In genomic region chr17:31371511-31372097, GRCh38 we compare ENCODE assay signal across 1 cellular context.
TF ChIP-seq lines count a peak whose summit lies in the region.

No MANE protein-coding gene starts in this region.

TF ChIP-seq in K562, 482 proteins besides CTCF, POLR2A, EP300 and RAD21:
- TF ChIP-seq HDAC1 (IDR thresholded peaks at IDR 0.05): no peak
- TF ChIP-seq KDM1A (IDR thresholded peaks at IDR 0.05): peak; percentile 69 to 79
- TF ChIP-seq PML (IDR thresholded peaks at IDR 0.05; ENCODE audit: low read length): no peak
- TF ChIP-seq BHLHE40 (IDR thresholded peaks at IDR 0.05; ENCODE audit: low read length): peak; percentile 62
- TF ChIP-seq, protein P1, sequence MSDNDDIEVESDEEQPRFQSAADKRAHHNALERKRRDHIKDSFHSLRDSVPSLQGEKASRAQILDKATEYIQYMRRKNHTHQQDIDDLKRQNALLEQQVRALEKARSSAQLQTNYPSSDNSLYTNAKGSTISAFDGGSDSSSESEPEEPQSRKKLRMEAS (CRISPR knock-in tag; IDR thresholded peaks at IDR 0.05): 0 out of 2 replicates have a peak, but pooled peaks have one; percentile 20
- peak in 1 of 2 experiments; percentile 57; a peak in 1 of 4 replicates for TF ChIP-seq SIN3A (IDR thresholded peaks at IDR 0.05; ENCODE audit: borderline replicate concordance in 2 of 2, control insufficient read depth in 1 of 2, low read depth in 2 of 2, low read length in 2 of 2)
- peak; percentile 77 to 80 for TF ChIP-seq MNT (conservative IDR thresholded peaks at IDR 0.05)
- TF ChIP-seq MYC (IDR thresholded peaks at IDR 0.05; ENCODE audit: low read depth, low read length): peak; percentile 59
- no peak for TF ChIP-seq MYC (CRISPR knock-in tag; IDR thresholded peaks at IDR 0.05; ENCODE audit: borderline replicate concordance, low read depth)
- TF ChIP-seq EP400 (IDR thresholded peaks at IDR 0.05): peak; percentile 29; the same call in 1 of the 2 replicates
- TF ChIP-seq ZNF551 (CRISPR knock-in tag; IDR thresholded peaks at IDR 0.05): no peak
- TF ChIP-seq, protein P2, sequence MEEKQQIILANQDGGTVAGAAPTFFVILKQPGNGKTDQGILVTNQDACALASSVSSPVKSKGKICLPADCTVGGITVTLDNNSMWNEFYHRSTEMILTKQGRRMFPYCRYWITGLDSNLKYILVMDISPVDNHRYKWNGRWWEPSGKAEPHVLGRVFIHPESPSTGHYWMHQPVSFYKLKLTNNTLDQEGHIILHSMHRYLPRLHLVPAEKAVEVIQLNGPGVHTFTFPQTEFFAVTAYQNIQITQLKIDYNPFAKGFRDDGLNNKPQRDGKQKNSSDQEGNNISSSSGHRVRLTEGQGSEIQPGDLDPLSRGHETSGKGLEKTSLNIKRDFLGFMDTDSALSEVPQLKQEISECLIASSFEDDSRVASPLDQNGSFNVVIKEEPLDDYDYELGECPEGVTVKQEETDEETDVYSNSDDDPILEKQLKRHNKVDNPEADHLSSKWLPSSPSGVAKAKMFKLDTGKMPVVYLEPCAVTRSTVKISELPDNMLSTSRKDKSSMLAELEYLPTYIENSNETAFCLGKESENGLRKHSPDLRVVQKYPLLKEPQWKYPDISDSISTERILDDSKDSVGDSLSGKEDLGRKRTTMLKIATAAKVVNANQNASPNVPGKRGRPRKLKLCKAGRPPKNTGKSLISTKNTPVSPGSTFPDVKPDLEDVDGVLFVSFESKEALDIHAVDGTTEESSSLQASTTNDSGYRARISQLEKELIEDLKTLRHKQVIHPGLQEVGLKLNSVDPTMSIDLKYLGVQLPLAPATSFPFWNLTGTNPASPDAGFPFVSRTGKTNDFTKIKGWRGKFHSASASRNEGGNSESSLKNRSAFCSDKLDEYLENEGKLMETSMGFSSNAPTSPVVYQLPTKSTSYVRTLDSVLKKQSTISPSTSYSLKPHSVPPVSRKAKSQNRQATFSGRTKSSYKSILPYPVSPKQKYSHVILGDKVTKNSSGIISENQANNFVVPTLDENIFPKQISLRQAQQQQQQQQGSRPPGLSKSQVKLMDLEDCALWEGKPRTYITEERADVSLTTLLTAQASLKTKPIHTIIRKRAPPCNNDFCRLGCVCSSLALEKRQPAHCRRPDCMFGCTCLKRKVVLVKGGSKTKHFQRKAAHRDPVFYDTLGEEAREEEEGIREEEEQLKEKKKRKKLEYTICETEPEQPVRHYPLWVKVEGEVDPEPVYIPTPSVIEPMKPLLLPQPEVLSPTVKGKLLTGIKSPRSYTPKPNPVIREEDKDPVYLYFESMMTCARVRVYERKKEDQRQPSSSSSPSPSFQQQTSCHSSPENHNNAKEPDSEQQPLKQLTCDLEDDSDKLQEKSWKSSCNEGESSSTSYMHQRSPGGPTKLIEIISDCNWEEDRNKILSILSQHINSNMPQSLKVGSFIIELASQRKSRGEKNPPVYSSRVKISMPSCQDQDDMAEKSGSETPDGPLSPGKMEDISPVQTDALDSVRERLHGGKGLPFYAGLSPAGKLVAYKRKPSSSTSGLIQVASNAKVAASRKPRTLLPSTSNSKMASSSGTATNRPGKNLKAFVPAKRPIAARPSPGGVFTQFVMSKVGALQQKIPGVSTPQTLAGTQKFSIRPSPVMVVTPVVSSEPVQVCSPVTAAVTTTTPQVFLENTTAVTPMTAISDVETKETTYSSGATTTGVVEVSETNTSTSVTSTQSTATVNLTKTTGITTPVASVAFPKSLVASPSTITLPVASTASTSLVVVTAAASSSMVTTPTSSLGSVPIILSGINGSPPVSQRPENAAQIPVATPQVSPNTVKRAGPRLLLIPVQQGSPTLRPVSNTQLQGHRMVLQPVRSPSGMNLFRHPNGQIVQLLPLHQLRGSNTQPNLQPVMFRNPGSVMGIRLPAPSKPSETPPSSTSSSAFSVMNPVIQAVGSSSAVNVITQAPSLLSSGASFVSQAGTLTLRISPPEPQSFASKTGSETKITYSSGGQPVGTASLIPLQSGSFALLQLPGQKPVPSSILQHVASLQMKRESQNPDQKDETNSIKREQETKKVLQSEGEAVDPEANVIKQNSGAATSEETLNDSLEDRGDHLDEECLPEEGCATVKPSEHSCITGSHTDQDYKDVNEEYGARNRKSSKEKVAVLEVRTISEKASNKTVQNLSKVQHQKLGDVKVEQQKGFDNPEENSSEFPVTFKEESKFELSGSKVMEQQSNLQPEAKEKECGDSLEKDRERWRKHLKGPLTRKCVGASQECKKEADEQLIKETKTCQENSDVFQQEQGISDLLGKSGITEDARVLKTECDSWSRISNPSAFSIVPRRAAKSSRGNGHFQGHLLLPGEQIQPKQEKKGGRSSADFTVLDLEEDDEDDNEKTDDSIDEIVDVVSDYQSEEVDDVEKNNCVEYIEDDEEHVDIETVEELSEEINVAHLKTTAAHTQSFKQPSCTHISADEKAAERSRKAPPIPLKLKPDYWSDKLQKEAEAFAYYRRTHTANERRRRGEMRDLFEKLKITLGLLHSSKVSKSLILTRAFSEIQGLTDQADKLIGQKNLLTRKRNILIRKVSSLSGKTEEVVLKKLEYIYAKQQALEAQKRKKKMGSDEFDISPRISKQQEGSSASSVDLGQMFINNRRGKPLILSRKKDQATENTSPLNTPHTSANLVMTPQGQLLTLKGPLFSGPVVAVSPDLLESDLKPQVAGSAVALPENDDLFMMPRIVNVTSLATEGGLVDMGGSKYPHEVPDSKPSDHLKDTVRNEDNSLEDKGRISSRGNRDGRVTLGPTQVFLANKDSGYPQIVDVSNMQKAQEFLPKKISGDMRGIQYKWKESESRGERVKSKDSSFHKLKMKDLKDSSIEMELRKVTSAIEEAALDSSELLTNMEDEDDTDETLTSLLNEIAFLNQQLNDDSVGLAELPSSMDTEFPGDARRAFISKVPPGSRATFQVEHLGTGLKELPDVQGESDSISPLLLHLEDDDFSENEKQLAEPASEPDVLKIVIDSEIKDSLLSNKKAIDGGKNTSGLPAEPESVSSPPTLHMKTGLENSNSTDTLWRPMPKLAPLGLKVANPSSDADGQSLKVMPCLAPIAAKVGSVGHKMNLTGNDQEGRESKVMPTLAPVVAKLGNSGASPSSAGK (IDR thresholded peaks at IDR 0.05): peak; percentile 18; the same call in 1 of the 2 replicates
- peak in 1 of 2 experiments; percentile 20; a peak in 1 of 4 replicates for TF ChIP-seq RCOR1 (IDR thresholded peaks at IDR 0.05; ENCODE audit: borderline replicate concordance in 1 of 2, low read depth in 2 of 2, low read length in 2 of 2)
- TF ChIP-seq ZNF766 (CRISPR knock-in tag; conservative IDR thresholded peaks at IDR 0.05): no peak
- no peak for TF ChIP-seq ZNF79 (CRISPR knock-in tag; IDR thresholded peaks at IDR 0.05; ENCODE audit: low read depth)
- TF ChIP-seq CTBP1 (IDR thresholded peaks at IDR 0.05; ENCODE audit: borderline replicate concordance): no peak
